10 cellular contexts compared by ENCODE assay signal in genomic region chr7:112056409-112056808, GRCh38.
DNase-seq lines count a peak whose midpoint lies in the region; ATAC-seq, FAIRE-seq and TF ChIP-seq lines count a peak whose summit lies in the region.
"Had no signal": no experiment of that assay in that cellular context is flagged by ENCODE, and none has a peak within 500 bp of the region (broad histone marks: within the 10 kb centered on the region; RNA-seq: fewer than 3 reads in every experiment).

No MANE protein-coding gene starts in this region.

- H3K4me2 ChIP-seq in GM23248 (ENCODE audit: unreplicated experiment): no peak overlapping the region

- H3K36me3 ChIP-seq in GM23248 (ENCODE audit: low read depth) (no peaks in the 10 kb centered on the region), tibial artery (no peaks in the 10 kb centered on the region)
- H3K36me3 ChIP-seq in CD8-positive, alpha-beta T cell (ENCODE audit: insufficient read depth, low read length): no peaks in the 10 kb centered on the region

- peak; percentile 70 for FAIRE-seq in GM12892 (lab: Jason Lieb, UNC)

- no peaks in the 10 kb centered on the region for H4K20me1 ChIP-seq in GM23248 (ENCODE audit: insufficient read depth)

- H3K27ac ChIP-seq in GM23248 (no peak overlapping the region), tibial artery (no peak overlapping the region)
- H3K27ac ChIP-seq in CD8-positive, alpha-beta T cell (ENCODE audit: low read depth, low read length): no peak overlapping the region

- no peaks in the 10 kb centered on the region for H3K79me2 ChIP-seq in GM23248 (ENCODE audit: insufficient read depth)

- no peak overlapping the region for H3K27ac Mint-ChIP-seq in CD8-positive, alpha-beta T cell
- H3K27ac Mint-ChIP-seq: activated naive CD4-positive, alpha-beta T cell treated with anti-CD3 and anti-CD28 coated beads, Interleukin-2, amount 50 U/mL, for 72 hours had no signal

- H3K4me3 Mint-ChIP-seq in CD8-positive, alpha-beta T cell: no peak overlapping the region

- no peaks in the 10 kb centered on the region for H3F3A ChIP-seq in GM23248 (ENCODE audit: insufficient read depth)

- POLR2A ChIA-PET in CD8-positive, alpha-beta T cell (lab: Charles Lee): no interaction called here

- H2AFZ ChIP-seq in GM23248: no peak overlapping the region

- no peaks in the 10 kb centered on the region for H3K36me3 Mint-ChIP-seq in CD8-positive, alpha-beta T cell
- H3K36me3 Mint-ChIP-seq: activated naive CD4-positive, alpha-beta T cell treated with anti-CD3 and anti-CD28 coated beads, Interleukin-2, amount 50 U/mL, for 72 hours had no signal

- WGBS in GM23248 (ENCODE audit: low coverage in 1 of 2, low lambda C conversion rate in 2 of 2, missing lambda C conversion rate in 2 of 2), 2 experiments: 36 to 49% methylated on average over 2 of the region's 2 CpGs

- intact Hi-C loops in CD8-positive, alpha-beta T cell (cut with DNase I, micrococcal nuclease): no loop called here
- intact Hi-C loops in tibial artery (cut with DNase I; ENCODE audit: low total_unique reads): no loop called here

- H3K9me2 ChIP-seq in GM23248 (ENCODE audit: insufficient read depth): no peaks in the 10 kb centered on the region

- in situ Hi-C loops in GM23248 (cut with MboI): no loop called here

- H3K27me3 ChIP-seq in GM23248 (replicated peaks; ENCODE audit: insufficient read depth) (no peaks in the 10 kb centered on the region), tibial artery (no peaks in the 10 kb centered on the region)
- no peaks in the 10 kb centered on the region for H3K27me3 ChIP-seq in CD8-positive, alpha-beta T cell (ENCODE audit: insufficient read depth, low read length)

- H3K4me3 ChIP-seq in GM23248: no peak overlapping the region
- H3K4me3 ChIP-seq in CD8-positive, alpha-beta T cell (ENCODE audit: low read depth, low read length): no peak overlapping the region
- H3K4me3 ChIP-seq in tibial artery: no peak overlapping the region

- DNase-seq in GM12892 (ENCODE audit: insufficient read length) (no peak), GM23248 (peak; percentile 51), NCI-H1930 (lab: John Stamatoyannopoulos, UW) (peak; percentile 85 to 91), kidney tubule cell (ENCODE audit: low spot score) (peak; percentile 55), foreskin melanocyte (no peak), tibial artery (no peak)
- no peak for DNase-seq in CD8-positive, alpha-beta T cell
- no peak for DNase-seq in activated T-cell treated with anti-CD3 and anti-CD28 coated beads, Interleukin-2, amount 50 U/mL, for 1 hour
- DNase-seq: left colon had no signal

- no peak for TF ChIP-seq POLR2A in GM12892 (IDR thresholded peaks at IDR 0.05; ENCODE audit: low read depth, low read length)

- CTCF ChIA-PET in CD8-positive, alpha-beta T cell (lab: Charles Lee): no interaction called here

- TF ChIP-seq CTCF in CD8-positive, alpha-beta T cell (IDR thresholded peaks at IDR 0.05): no peak
- TF ChIP-seq CTCF in tibial artery (IDR thresholded peaks at IDR 0.05): no peak

- no peaks in the 10 kb centered on the region for H3K9me3 Mint-ChIP-seq in CD8-positive, alpha-beta T cell
- H3K9me3 Mint-ChIP-seq: activated naive CD4-positive, alpha-beta T cell treated with anti-CD3 and anti-CD28 coated beads, Interleukin-2, amount 50 U/mL, for 72 hours had no signal

- no peaks in the 10 kb centered on the region for H3K4me1 Mint-ChIP-seq in CD8-positive, alpha-beta T cell (ENCODE audit: low read depth)

- H3K9ac ChIP-seq in GM23248: no peak overlapping the region

- H3K4me1 ChIP-seq in GM23248 (ENCODE audit: insufficient read depth): no peaks in the 10 kb centered on the region
- H3K4me1 ChIP-seq in CD8-positive, alpha-beta T cell (ENCODE audit: insufficient read depth, low read length): no peaks in the 10 kb centered on the region
- H3K4me1 ChIP-seq in tibial artery: no peaks in the 10 kb centered on the region

- no peaks in the 10 kb centered on the region for H3K9me3 ChIP-seq in GM23248 (ENCODE audit: low read depth)
- H3K9me3 ChIP-seq in CD8-positive, alpha-beta T cell (ENCODE audit: low read length): no peaks in the 10 kb centered on the region
- H3K9me3 ChIP-seq in tibial artery: no peaks in the 10 kb centered on the region

- ATAC-seq in CD8-positive, alpha-beta T cell: no peak
- ATAC-seq: activated naive CD4-positive, alpha-beta T cell treated with anti-CD3 and anti-CD28 coated beads, Interleukin-2, amount 50 U/mL, for 72 hours; left colon had no signal

- peaks cover 3% of the 10 kb centered on the region for H3K27me3 Mint-ChIP-seq in CD8-positive, alpha-beta T cell (ENCODE audit: low read depth)

Comparison
In these comparisons a context has a peak if more than half of its experiments do, and no peak if none do; other contexts are left out.
1. DNase-seq: peak in GM23248 (single experiment), NCI-H1930 (2 of 2) and kidney tubule cell (single experiment); none in GM12892 (single experiment), CD8-positive, alpha-beta T cell (0 of 7), foreskin melanocyte (single experiment), tibial artery (0 of 2) and activated T-cell treated with anti-CD3 and anti-CD28 coated beads, Interleukin-2, amount 50 U/mL, for 1 hour (single experiment).